9 cellular contexts compared by ENCODE assay signal in genomic region chr2:50108245-50108644, GRCh38.
"Had no signal": no experiment of that assay in that cellular context is flagged by ENCODE, and none has a peak within 500 bp of the region (broad histone marks: within the 10 kb centered on the region; RNA-seq: fewer than 3 reads in every experiment).

No MANE protein-coding gene starts in this region.

- H3K4me2 ChIP-seq: GM23338 had no signal

- ATAC-seq: GM23338, HCT116, K562 had no signal

- DNase-seq: H9, HFFc6, KG1 had no signal

- H3K4me3 ChIP-seq: GM23338, K562 had no signal

- FAIRE-seq: H1, H54, HTR-8/SVneo, K562 had no signal

- H2AFZ ChIP-seq: GM23338 had no signal
